In genomic region chr1:150213170-150214098, GRCh38 we compare ENCODE assay signal across 8 cellular contexts. TPM values are rescaled to one million over a fixed set of nuclear protein-coding genes. Genes with fewer than 3 reads are reported as not detected.
A peak's percentile ranks its signal among the peaks of the same experiment; 100 is the strongest.
DNase-seq lines count a peak whose midpoint lies in the region; ATAC-seq, FAIRE-seq and TF ChIP-seq lines count a peak whose summit lies in the region.

No MANE protein-coding gene starts in this region.

- no peaks in the 10 kb centered on the region for H3K36me3 ChIP-seq in endothelial cell of umbilical vein (ENCODE audit: control insufficient read depth in 2 of 2, extremely low read depth in 1 of 2, insufficient read depth in 2 of 2, low read length in 2 of 2)

- DNase-seq in AG08396 (ENCODE audit: low spot score) (peak; percentile 93), endothelial cell of umbilical vein (ENCODE audit: low read depth, low spot score) (peak; percentile 88), mesothelial cell of epicardium (ENCODE audit: low spot score in 2 of 2, unreplicated experiment in 2 of 2) (peak; percentile 83 to 85)
- DNase-seq in NK-92 treated with Interleukin-12 subunit alpha and Interleukin-12 subunit beta, amount 100 ng/mL, for 24 hours (lab: John Stamatoyannopoulos, UW): peak; percentile 94
- peak; percentile 92 for DNase-seq in activated CD8-positive, alpha-beta memory T cell treated with anti-CD3 and anti-CD28 coated beads, Interleukin-2, amount 50 U/mL, for 48 hours
- DNase-seq in stimulated activated CD8-positive, alpha-beta memory T cell treated with anti-CD3 and anti-CD28 coated beads, Interleukin-15, amount 100 ng/mL, for 48 hours (ENCODE audit: low read depth in 2 of 2): peak; percentile 88 to 89

- peaks cover 11% of the 10 kb centered on the region for H3K4me1 Mint-ChIP-seq in mesothelial cell of epicardium

- POLR2A ChIA-PET in endothelial cell of umbilical vein (lab: Charles Lee): no interaction called here

- peak overlapping the region; percentile 20 to 72 (median 38) for H3K4me3 ChIP-seq in endothelial cell of umbilical vein (replicated peaks in 1 of 3; ENCODE audit: insufficient read depth in 1 of 3, low read depth in 1 of 3, low read length in 3 of 3)

- no peaks in the 10 kb centered on the region for H3K27me3 Mint-ChIP-seq in mesothelial cell of epicardium (ENCODE audit: low read depth)

- H3K4me1 ChIP-seq in endothelial cell of umbilical vein (ENCODE audit: control insufficient read depth, extremely low read depth, insufficient read depth, low read length): peaks cover 2% of the 10 kb centered on the region

- peak; percentile 94 for ATAC-seq in GM19025 (IDR thresholded peaks at IDR 0.05; ENCODE audit: low read depth, unreplicated experiment)
- ATAC-seq in HG03442 (IDR thresholded peaks at IDR 0.05; ENCODE audit: unreplicated experiment): peak; percentile 82

- no peaks in the 10 kb centered on the region for H3K9me3 Mint-ChIP-seq in mesothelial cell of epicardium

- no peaks in the 10 kb centered on the region for H3K27me3 ChIP-seq in endothelial cell of umbilical vein (ENCODE audit: control insufficient read depth in 2 of 2, insufficient read depth in 2 of 2, low read length in 2 of 2)

- peak overlapping the region; percentile 65 for H2AFZ ChIP-seq in endothelial cell of umbilical vein (ENCODE audit: low read depth, low read length)

- no peaks in the 10 kb centered on the region for H3K9me1 ChIP-seq in endothelial cell of umbilical vein (replicated peaks; ENCODE audit: control insufficient read depth, extremely low read depth, insufficient read depth, low read length)

- peak overlapping the region; percentile 86 for H3K4me2 ChIP-seq in endothelial cell of umbilical vein (ENCODE audit: insufficient read depth, low read length)

- intact Hi-C loops in endothelial cell of umbilical vein (cut with micrococcal nuclease): loop anchor here (1.0 kb wide), 1 partner anchor 314 kb away; the partner anchor contains the start of gene BOLA1

- no peaks in the 10 kb centered on the region for H3K9me3 ChIP-seq in endothelial cell of umbilical vein (replicated peaks; ENCODE audit: control insufficient read depth, insufficient read depth, low read length)

- peak overlapping the region; percentile 79 for H3K9ac ChIP-seq in endothelial cell of umbilical vein (replicated peaks; ENCODE audit: extremely low read depth, insufficient read depth, low read length)

- TF ChIP-seq POLR2A in endothelial cell of umbilical vein (IDR thresholded peaks at IDR 0.05; ENCODE audit: low read depth, low read length): no peak

- H3K36me3 Mint-ChIP-seq in mesothelial cell of epicardium: peaks cover under 1% of the 10 kb centered on the region

- H3K79me2 ChIP-seq in endothelial cell of umbilical vein (ENCODE audit: control insufficient read depth, insufficient read depth, low read length): no peaks in the 10 kb centered on the region

- FAIRE-seq in endothelial cell of umbilical vein (lab: Jason Lieb, UNC): peak; percentile 91

- no peaks in the 10 kb centered on the region for H4K20me1 ChIP-seq in endothelial cell of umbilical vein (replicated peaks; ENCODE audit: control insufficient read depth, extremely low read depth, insufficient read depth, low read length)

- H3K27ac Mint-ChIP-seq in mesothelial cell of epicardium: peak overlapping the region; percentile 93

- H3K4me3 Mint-ChIP-seq in mesothelial cell of epicardium: peak overlapping the region; percentile 77

- H3K27ac ChIP-seq in endothelial cell of umbilical vein (ENCODE audit: insufficient read depth, low read depth, low read length): peak overlapping the region; percentile 27

- TF ChIP-seq CTCF in endothelial cell of umbilical vein (IDR thresholded peaks at IDR 0.05; ENCODE audit: extremely low read depth in 1 of 2, insufficient read depth in 1 of 2, low read depth in 1 of 2, low read length in 2 of 2) (peak; percentile 4 to 18), mesothelial cell of epicardium (IDR thresholded peaks at IDR 0.05; ENCODE audit: unreplicated experiment) (no peak)

- BruUV-seq in endothelial cell of umbilical vein (replicated peaks; lab: Mats Ljungman, UMichigan): TSS peak; percentile 99

- CTCF ChIA-PET in endothelial cell of umbilical vein (lab: Charles Lee): interaction anchor here (1.2 to 1.3 kb wide), 2 partner anchors 10 to 26 kb away, joined by 3 read pairs; no protein-coding TSS in a partner anchor

- dilution Hi-C loops in endothelial cell of umbilical vein (cut with MboI; ENCODE audit: extremely low pct_ligation_motif_present, low sequenced_read_pairs): no loop called here

TF ChIP-seq in endothelial cell of umbilical vein, 7 proteins besides CTCF, POLR2A, EP300 and RAD21:
- TF ChIP-seq MAX (IDR thresholded peaks at IDR 0.05; ENCODE audit: insufficient read depth, insufficient read length): peak; percentile 88
- TF ChIP-seq MYC (IDR thresholded peaks at IDR 0.05; ENCODE audit: low read depth, low read length): no peak
- no peak for TF ChIP-seq GATA2 (IDR thresholded peaks at IDR 0.05; ENCODE audit: insufficient read depth, insufficient read length, low read depth, low read length)
- peak; percentile 60 for TF ChIP-seq POLR2AphosphoS5 (IDR thresholded peaks at IDR 0.05; ENCODE audit: insufficient read depth, low read depth, low read length)

RNA-seq across cellular contexts. Expression of gene ANP32E, which starts 22.5 kb away (rescaled TPM):
- total RNA-seq in endothelial cell of umbilical vein (53.4 and 57.9 TPM in 2 replicates), mesothelial cell of epicardium (50.2 to 56.6 TPM (median 56.2 TPM) in 3 replicates)
- polyA plus RNA-seq in endothelial cell of umbilical vein: 3.9 and 6.8 TPM in 2 replicates
- 10.6 and 11.9 TPM in 2 replicates for polyA plus RNA-seq in endothelial cell of umbilical vein (2011; cell fraction: cytosol; rRNA removed)
- 3.5 and 7.1 TPM in 2 replicates for polyA plus RNA-seq in endothelial cell of umbilical vein (2011; cell fraction: nucleus; rRNA removed)
- polyA plus RNA-seq in endothelial cell of umbilical vein (2012): 31.5 and 53.0 TPM in 2 replicates
- 24.6 and 25.3 TPM in 2 replicates for polyA minus RNA-seq in endothelial cell of umbilical vein
- polyA minus RNA-seq in endothelial cell of umbilical vein (2011; cell fraction: cytosol; rRNA and poly(A)+ RNA removed): 17.1 TPM
- 5.6 and 6.0 TPM in 2 replicates for polyA minus RNA-seq in endothelial cell of umbilical vein (2011; cell fraction: nucleus; rRNA and poly(A)+ RNA removed)

RNA-seq across cellular contexts. Expression of gene CA14, which starts 44.1 kb away (rescaled TPM):
- total RNA-seq in endothelial cell of umbilical vein: not detected in 2 replicates
- polyA plus RNA-seq in endothelial cell of umbilical vein: not detected in 2 replicates
- not detected in 2 replicates for polyA plus RNA-seq in endothelial cell of umbilical vein (2011; cell fraction: cytosol; rRNA removed)
- polyA plus RNA-seq in endothelial cell of umbilical vein (2011; cell fraction: nucleus; rRNA removed): not detected in 2 replicates
- 0.24 and 0.37 TPM in 2 replicates for polyA plus RNA-seq in endothelial cell of umbilical vein (2012)
- not detected in 2 replicates for polyA minus RNA-seq in endothelial cell of umbilical vein
- polyA minus RNA-seq in endothelial cell of umbilical vein (2011; cell fraction: cytosol; rRNA and poly(A)+ RNA removed): not detected
- polyA minus RNA-seq in endothelial cell of umbilical vein (2011; cell fraction: nucleus; rRNA and poly(A)+ RNA removed): not detected in 2 replicates
- total RNA-seq in mesothelial cell of epicardium: 3.8 to 5.0 TPM (median 3.8 TPM) in 3 replicates

RNA-seq across cellular contexts. Expression of gene APH1A, which starts 55.4 kb away (rescaled TPM):
- total RNA-seq in endothelial cell of umbilical vein: 157 and 165 TPM in 2 replicates
- polyA plus RNA-seq in endothelial cell of umbilical vein: 325 and 344 TPM in 2 replicates
- 185 and 203 TPM in 2 replicates for polyA plus RNA-seq in endothelial cell of umbilical vein (2011; cell fraction: cytosol; rRNA removed)
- polyA plus RNA-seq in endothelial cell of umbilical vein (2011; cell fraction: nucleus; rRNA removed): 325 and 331 TPM in 2 replicates
- polyA plus RNA-seq in endothelial cell of umbilical vein (2012): 105 and 122 TPM in 2 replicates
- polyA minus RNA-seq in endothelial cell of umbilical vein: 287 and 355 TPM in 2 replicates
- 76.3 TPM for polyA minus RNA-seq in endothelial cell of umbilical vein (2011; cell fraction: cytosol; rRNA and poly(A)+ RNA removed)
- 80.5 and 107 TPM in 2 replicates for polyA minus RNA-seq in endothelial cell of umbilical vein (2011; cell fraction: nucleus; rRNA and poly(A)+ RNA removed)
- 138 to 145 TPM (median 143 TPM) in 3 replicates for total RNA-seq in mesothelial cell of epicardium

RNA-seq across cellular contexts. Expression of gene C1orf54, which starts 59.2 kb away (rescaled TPM):
- 30.4 and 35.5 TPM in 2 replicates for total RNA-seq in endothelial cell of umbilical vein
- 52.6 and 66.9 TPM in 2 replicates for polyA plus RNA-seq in endothelial cell of umbilical vein
- 61.4 and 81.5 TPM in 2 replicates for polyA plus RNA-seq in endothelial cell of umbilical vein (2011; cell fraction: cytosol; rRNA removed)
- 19.5 and 27.2 TPM in 2 replicates for polyA plus RNA-seq in endothelial cell of umbilical vein (2011; cell fraction: nucleus; rRNA removed)
- 31.0 and 41.3 TPM in 2 replicates for polyA plus RNA-seq in endothelial cell of umbilical vein (2012)
- polyA minus RNA-seq in endothelial cell of umbilical vein: 10.8 and 12.9 TPM in 2 replicates
- not detected for polyA minus RNA-seq in endothelial cell of umbilical vein (2011; cell fraction: cytosol; rRNA and poly(A)+ RNA removed)
- 4.7 and 7.4 TPM in 2 replicates for polyA minus RNA-seq in endothelial cell of umbilical vein (2011; cell fraction: nucleus; rRNA and poly(A)+ RNA removed)
- 17.7 to 19.9 TPM (median 19.0 TPM) in 3 replicates for total RNA-seq in mesothelial cell of epicardium

Comparison
In these comparisons a context has a peak if more than half of its experiments do, and no peak if none do; other contexts are left out.
1. Peak in every context shown above with its lines: DNase-seq, ATAC-seq, H3K4me3 ChIP-seq and H3K27ac ChIP-seq.